In genomic region chr20:40786336-40786735, GRCh38 we compare ENCODE assay signal across 30 cellular contexts.
"Had no signal": no experiment of that assay in that cellular context is flagged by ENCODE, and none has a peak within 500 bp of the region (broad histone marks: within the 10 kb centered on the region; RNA-seq: fewer than 3 reads in every experiment).

No MANE protein-coding gene starts in this region.

- H3K9ac ChIP-seq: neural progenitor cell, parathyroid adenoma had no signal

- H2AFZ ChIP-seq: neural progenitor cell, parathyroid adenoma had no signal

- H3K4me3 ChIP-seq: neural progenitor cell, ovary, psoas muscle, right lobe of liver, sigmoid colon, suprapubic skin, testis, tibial artery, transverse colon, upper lobe of right lung, uterus had no signal

- H3K4me1 Mint-ChIP-seq: nephron; neural progenitor cell; stimulated activated memory B cell treated with anti-CD40 and anti-IgM and Interleukin-4, amounts not matched to agents 10 μg/mL and 1 μg/mL and 100 μg/mL, for 72 hours; stimulated activated naive CD8-positive, alpha-beta T cell treated with anti-CD3 and anti-CD28 coated beads, Interleukin-15, amount 100 ng/mL, for 72 hours had no signal

- H3K4me2 ChIP-seq: neural progenitor cell had no signal

- DNase-seq: naive thymus-derived CD4-positive, alpha-beta T cell; natural killer cell; nucleus accumbens; ovary; posterior cingulate gyrus; psoas muscle; right cardiac atrium; right lobe of liver; sigmoid colon; small intestine; stimulated activated CD4-positive, alpha-beta T cell treated with anti-CD3 and anti-CD28 coated beads, Interleukin-15, amount 100 ng/mL, for 24 hours; stimulated activated CD4-positive, alpha-beta T cell treated with anti-CD3 and anti-CD28 coated beads, Interleukin-2, amount 100 ng/mL, for 24 hours; stimulated activated CD4-positive, alpha-beta T cell treated with anti-CD3 and anti-CD28 coated beads, Interleukin-2, amount 100 ng/mL, for 48 hours; stimulated activated CD4-positive, alpha-beta T cell treated with anti-CD3 and anti-CD28 coated beads, Interleukin-4, amount 100 ng/mL, for 24 hours; stimulated activated naive CD4-positive, alpha-beta T cell; stimulated activated naive CD8-positive, alpha-beta T cell treated with anti-CD3 and anti-CD28 coated beads, Interleukin-15, amount 100 ng/mL, for 72 hours; stimulated activated naive CD8-positive, alpha-beta T cell treated with anti-CD3 and anti-CD28 coated beads, Interleukin-15, Interleukin-2, amounts not matched to agents 100 U/mL and 50 U/mL, for 24 hours; substantia nigra; testis; tibial artery; transverse colon; upper lobe of right lung; uterus had no signal

- H3K4me3 Mint-ChIP-seq: naive thymus-derived CD4-positive, alpha-beta T cell; natural killer cell; nephron; neural progenitor cell; stimulated activated memory B cell treated with anti-CD40 and anti-IgM and Interleukin-4, amounts not matched to agents 10 μg/mL and 1 μg/mL and 100 μg/mL, for 72 hours; stimulated activated naive CD8-positive, alpha-beta T cell treated with anti-CD3 and anti-CD28 coated beads, Interleukin-15, amount 100 ng/mL, for 72 hours had no signal

- H3K27ac Mint-ChIP-seq: naive thymus-derived CD4-positive, alpha-beta T cell; natural killer cell; nephron; neural progenitor cell; progenitor cell of endocrine pancreas; stimulated activated memory B cell treated with anti-CD40 and anti-IgM and Interleukin-4, amounts not matched to agents 10 μg/mL and 1 μg/mL and 100 μg/mL, for 72 hours; stimulated activated naive CD8-positive, alpha-beta T cell treated with anti-CD3 and anti-CD28 coated beads, Interleukin-15, amount 100 ng/mL, for 72 hours had no signal

- H3K4me1 ChIP-seq: neural progenitor cell, psoas muscle, right lobe of liver, sigmoid colon, tibial artery, upper lobe of right lung, uterus had no signal

- ATAC-seq: naive thymus-derived CD4-positive, alpha-beta T cell; natural killer cell; psoas muscle; right cardiac atrium; right lobe of liver; stimulated activated memory B cell treated with anti-CD40 and anti-IgM and Interleukin-4, amounts not matched to agents 10 μg/mL and 1 μg/mL and 100 μg/mL, for 72 hours; stimulated activated naive CD8-positive, alpha-beta T cell treated with anti-CD3 and anti-CD28 coated beads, Interleukin-15, amount 100 ng/mL, for 72 hours; stimulated activated naive CD8-positive, alpha-beta T cell treated with anti-CD3 and anti-CD28 coated beads, Interleukin-15, Interleukin-2, amounts not matched to agents 100 U/mL and 50 U/mL, for 24 hours; upper lobe of right lung had no signal

- H3K27me3 ChIP-seq: neural progenitor cell, ovary, right lobe of liver, testis, transverse colon, uterus had no signal

- H3K36me3 Mint-ChIP-seq: naive thymus-derived CD4-positive, alpha-beta T cell; natural killer cell; neural progenitor cell; stimulated activated memory B cell treated with anti-CD40 and anti-IgM and Interleukin-4, amounts not matched to agents 10 μg/mL and 1 μg/mL and 100 μg/mL, for 72 hours had no signal

- H3K27ac ChIP-seq: neural progenitor cell, neutrophil, ovary, parathyroid adenoma, psoas muscle, right lobe of liver, sigmoid colon, suprapubic skin, testis, tibial artery, transverse colon, upper lobe of right lung, uterus had no signal

- H3K9me3 Mint-ChIP-seq: natural killer cell; neural progenitor cell; stimulated activated naive CD8-positive, alpha-beta T cell treated with anti-CD3 and anti-CD28 coated beads, Interleukin-15, amount 100 ng/mL, for 72 hours had no signal

- H3K9me3 ChIP-seq: neutrophil, ovary, psoas muscle, right lobe of liver, sigmoid colon, suprapubic skin, testis, tibial artery, upper lobe of right lung, uterus had no signal

- H3K36me3 ChIP-seq: neural progenitor cell, neutrophil, ovary, right lobe of liver, sigmoid colon, suprapubic skin, tibial artery, transverse colon, upper lobe of right lung, uterus had no signal

- H3K79me2 ChIP-seq: parathyroid adenoma had no signal
